Comparison of ENCODE assay signal across 2 cellular contexts in genomic region chr1:180947901-180948311, GRCh38.
A peak's percentile ranks its signal among the peaks of the same experiment; 100 is the strongest.
TF ChIP-seq lines count a peak whose summit lies in the region.

No MANE protein-coding gene starts in this region.

TF ChIP-seq in K562, 482 proteins besides CTCF, POLR2A, EP300 and RAD21:
- TF ChIP-seq ZNF197 (CRISPR knock-in tag; IDR thresholded peaks at IDR 0.05; ENCODE audit: low read depth) (no peak), POLR2G (IDR thresholded peaks at IDR 0.05; ENCODE audit: low read depth, low read length) (peak; percentile 57)

TF ChIP-seq in HepG2, 621 proteins besides CTCF, POLR2A, EP300 and RAD21:
- TF ChIP-seq CEBPG (CRISPR knock-in tag; IDR thresholded peaks at IDR 0.05) (no peak), ZNF513 (CRISPR knock-in tag; conservative IDR thresholded peaks at IDR 0.05) (no peak), ZFX (CRISPR knock-in tag; IDR thresholded peaks at IDR 0.05; ENCODE audit: low read depth) (no peak), AGO2 (optimal IDR thresholded peaks at IDR 0.05; ENCODE audit: low read depth, low read length) (peak; percentile 41), ZNF552 (CRISPR knock-in tag; IDR thresholded peaks at IDR 0.05; ENCODE audit: borderline replicate concordance) (no peak), MTF1 (CRISPR knock-in tag; IDR thresholded peaks at IDR 0.05) (no peak), CHD2 (IDR thresholded peaks at IDR 0.05; ENCODE audit: low read depth, low read length) (no peak), KDM5B (CRISPR knock-in tag; IDR thresholded peaks at IDR 0.05; ENCODE audit: borderline replicate concordance) (no peak)
